Comparison of ENCODE assay signal across 19 cellular contexts in genomic region chr5:81407811-81408210, GRCh38. TPM values are rescaled to one million over a fixed set of nuclear protein-coding genes. Genes with fewer than 3 reads are reported as not detected.
"Had no signal": no experiment of that assay in that cellular context is flagged by ENCODE, and none has a peak within 500 bp of the region (broad histone marks: within the 10 kb centered on the region; RNA-seq: fewer than 3 reads in every experiment).

No MANE protein-coding gene starts in this region.

RNA-seq across cellular contexts. Expression of gene ACOT12, which starts 13.9 kb away (rescaled TPM):
- total RNA-seq: activated B cell treated with CpG ODN at 0.5 μM for 24 hours; activated CD4-positive, alpha-beta memory T cell treated with anti-CD3 and anti-CD28 coated beads for 36 hours; activated CD4-positive, alpha-beta T cell treated with anti-CD3 and anti-CD28 coated beads, Interleukin-2, amount 10 ng/mL, durations not matched to agents 24 days and 14 days; activated CD8-positive, alpha-beta memory T cell treated with anti-CD3 and anti-CD28 coated beads for 36 hours; activated CD8-positive, alpha-beta T cell treated with anti-CD3 and anti-CD28 coated beads for 36 hours; activated naive CD4-positive, alpha-beta T cell treated with anti-CD3 and anti-CD28 coated beads for 36 hours; activated naive CD4-positive, alpha-beta T cell treated with anti-CD3 and anti-CD28 coated beads, Interleukin-2, amount 50 U/mL, for 72 hours; activated naive CD8-positive, alpha-beta T cell treated with anti-CD3 and anti-CD28 coated beads for 36 hours; activated T-cell treated with anti-CD3 and anti-CD28 coated beads, Interleukin-2, amount 50 U/mL, for 4 hours; activated T-cell treated with anti-CD3 and anti-CD28 coated beads, Interleukin-2, amount 50 U/mL, for 72 hours; activated T-helper 1 cell treated with anti-CD3 and anti-CD28 coated beads, Interleukin-12 subunit alpha, Interleukin-12 subunit beta, Interleukin-2, Interleukin-4 antibody, amounts not matched to agents 30 ng/mL and 10 ng/mL and 1 ng/mL, durations not matched to agents 14 hours and 24 hours and 36 hours; activated T-helper 17 cell treated with anti-CD3 and anti-CD28 coated beads, Interleukin-2, amount 50 U/mL, for 72 hours; ascending aorta; bronchial epithelial cell; cardiac muscle cell; T-helper 1 cell treated with Interleukin-12 subunit alpha and Interleukin-12 subunit beta and Interleukin-4 antibody, amounts not matched to agents 30 ng/mL and 1 ng/mL, for 36 hours; T-helper 17 cell; T-helper 2 cell treated with Interferon-gamma antibody and Interleukin-4, amounts not matched to agents 100 ng/mL and 5 ng/mL, for 36 hours had no signal
- polyA plus RNA-seq: adipose tissue, cardiac muscle cell had no signal
